In genomic region chr9:131633491-131634031, GRCh38 we compare ENCODE assay signal across 15 cellular contexts.
DNase-seq lines count a peak whose midpoint lies in the region; ATAC-seq, FAIRE-seq and TF ChIP-seq lines count a peak whose summit lies in the region.
"Had no signal": no experiment of that assay in that cellular context is flagged by ENCODE, and none has a peak within 500 bp of the region (broad histone marks: within the 10 kb centered on the region; RNA-seq: fewer than 3 reads in every experiment).

No MANE protein-coding gene starts in this region.

- CTCF ChIA-PET in activated naive CD4-positive, alpha-beta T cell treated with anti-CD3 and anti-CD28 coated beads, Interleukin-2, amount 10 ng/mL, durations not matched to agents 7 days and 5 days (lab: Charles Lee) = interaction anchor here (1.0 to 2.6 kb wide), 2 partner anchors 94 to 106 kb away, joined by 3 to 7 read pairs; partner anchors contain the start of gene RAPGEF1
- CTCF ChIA-PET in activated B cell treated with CpG ODN at 0.5 μM for 24 hours (lab: Charles Lee) = interaction anchor here (1.0 to 1.2 kb wide), 2 partner anchors 8 to 44 kb away, joined by 3 read pairs; no protein-coding TSS in a partner anchor

- no peak overlapping the region for H3K4me3 Mint-ChIP-seq in activated naive CD4-positive, alpha-beta T cell treated with anti-CD3 and anti-CD28 coated beads, Interleukin-2, amount 10 ng/mL, durations not matched to agents 7 days and 5 days
- H3K4me3 Mint-ChIP-seq in activated B cell treated with CpG ODN at 0.5 μM for 24 hours = no peak overlapping the region
- H3K4me3 Mint-ChIP-seq: activated T-cell treated with anti-CD3 and anti-CD28 coated beads, Interleukin-2, amount 50 U/mL, for 4 hours; stimulated activated naive CD8-positive, alpha-beta T cell treated with anti-CD3 and anti-CD28 coated beads, Interleukin-15, Interleukin-2, amounts not matched to agents 100 ng/mL and 50 ng/mL, for 24 hours had no signal

- no peak for TF ChIP-seq CTCF in activated B cell treated with CpG ODN at 0.5 μM for 24 hours (IDR thresholded peaks at IDR 0.05)

- no peaks in the 10 kb centered on the region for H3K9me3 Mint-ChIP-seq in activated naive CD4-positive, alpha-beta T cell treated with anti-CD3 and anti-CD28 coated beads, Interleukin-2, amount 10 ng/mL, durations not matched to agents 7 days and 5 days
- H3K9me3 Mint-ChIP-seq in activated B cell treated with CpG ODN at 0.5 μM for 24 hours = no peaks in the 10 kb centered on the region
- H3K9me3 Mint-ChIP-seq: activated T-cell treated with anti-CD3 and anti-CD28 coated beads, Interleukin-2, amount 50 U/mL, for 4 hours; stimulated activated naive CD8-positive, alpha-beta T cell treated with anti-CD3 and anti-CD28 coated beads, Interleukin-15, Interleukin-2, amounts not matched to agents 100 ng/mL and 50 ng/mL, for 24 hours had no signal

- peaks cover 42% of the 10 kb centered on the region for H3K36me3 Mint-ChIP-seq in activated naive CD4-positive, alpha-beta T cell treated with anti-CD3 and anti-CD28 coated beads, Interleukin-2, amount 10 ng/mL, durations not matched to agents 7 days and 5 days
- H3K36me3 Mint-ChIP-seq in activated B cell treated with CpG ODN at 0.5 μM for 24 hours (ENCODE audit: low read depth) = peaks cover 85% of the 10 kb centered on the region

- peaks cover 42% of the 10 kb centered on the region for H3K4me1 Mint-ChIP-seq in activated naive CD4-positive, alpha-beta T cell treated with anti-CD3 and anti-CD28 coated beads, Interleukin-2, amount 10 ng/mL, durations not matched to agents 7 days and 5 days
- H3K4me1 Mint-ChIP-seq in activated B cell treated with CpG ODN at 0.5 μM for 24 hours = peaks cover 70% of the 10 kb centered on the region

- peak overlapping the region; percentile 60 for H3K27ac Mint-ChIP-seq in activated naive CD4-positive, alpha-beta T cell treated with anti-CD3 and anti-CD28 coated beads, Interleukin-2, amount 10 ng/mL, durations not matched to agents 7 days and 5 days
- H3K27ac Mint-ChIP-seq in activated B cell treated with CpG ODN at 0.5 μM for 24 hours = peak overlapping the region; percentile 75

- DNase-seq in activated naive CD4-positive, alpha-beta T cell treated with anti-CD3 and anti-CD28 coated beads, Interleukin-2, amount 10 ng/mL, durations not matched to agents 7 days and 5 days = no peak
- DNase-seq in activated naive CD4-positive, alpha-beta T cell (lab: John Stamatoyannopoulos, UW) = no peak
- DNase-seq in activated B cell treated with CpG ODN at 0.5 μM for 24 hours (no peak), glomerular visceral epithelial cell (ENCODE audit: extremely low spot score) (peak; percentile 33), urothelium cell line (ENCODE audit: low spot score) (peak; percentile 24), NCI-H1092 treated with DMSO at 0.1 percent for 48 hours (lab: John Stamatoyannopoulos, UW) (no peak)
- DNase-seq: activated T-cell treated with anti-CD3 and anti-CD28 coated beads, Interleukin-2, amount 50 U/mL, for 4 hours; Kasumi-1; NCI-H446; stimulated activated CD4-positive, alpha-beta T cell treated with anti-CD3 and anti-CD28 coated beads, Interleukin-4, amount 100 ng/mL, for 4 hours had no signal

- ATAC-seq in activated B cell treated with CpG ODN at 0.5 μM for 24 hours (ENCODE audit: low read depth) = no peak
- no peak for ATAC-seq in HG03439 (IDR thresholded peaks at IDR 0.05; ENCODE audit: unreplicated experiment)
- no peak for ATAC-seq in HG02678 (IDR thresholded peaks at IDR 0.05; ENCODE audit: unreplicated experiment)
- ATAC-seq: activated T-cell treated with anti-CD3 and anti-CD28 coated beads, Interleukin-2, amount 50 U/mL, for 4 hours; mucosa of descending colon had no signal

- intact Hi-C loops in activated B cell treated with CpG ODN at 0.5 μM for 24 hours (cut with micrococcal nuclease) = no loop called here

- no peak for FAIRE-seq in urothelium cell line (lab: Jason Lieb, UNC)
- FAIRE-seq: TTC549 had no signal

- H3K27me3 Mint-ChIP-seq in activated naive CD4-positive, alpha-beta T cell treated with anti-CD3 and anti-CD28 coated beads, Interleukin-2, amount 10 ng/mL, durations not matched to agents 7 days and 5 days = no peaks in the 10 kb centered on the region
- H3K27me3 Mint-ChIP-seq in activated B cell treated with CpG ODN at 0.5 μM for 24 hours = no peaks in the 10 kb centered on the region
- H3K27me3 Mint-ChIP-seq: stimulated activated naive CD8-positive, alpha-beta T cell treated with anti-CD3 and anti-CD28 coated beads, Interleukin-15, Interleukin-2, amounts not matched to agents 100 ng/mL and 50 ng/mL, for 24 hours had no signal

- POLR2A ChIA-PET in activated B cell treated with CpG ODN at 0.5 μM for 24 hours (lab: Charles Lee) = interaction anchor here (0.6 to 1.6 kb wide), 5 partner anchors 11 to 95 kb away, joined by 3 to 6 read pairs (median 4); no protein-coding TSS in a partner anchor

Comparison
In these comparisons a context has a peak if more than half of its experiments do, and no peak if none do; other contexts are left out.
1. DNase-seq: peak in glomerular visceral epithelial cell (single experiment) and urothelium cell line (single experiment); none in activated naive CD4-positive, alpha-beta T cell treated with anti-CD3 and anti-CD28 coated beads, Interleukin-2, amount 10 ng/mL, durations not matched to agents 7 days and 5 days (single experiment), activated naive CD4-positive, alpha-beta T cell (0 of 4), activated B cell treated with CpG ODN at 0.5 μM for 24 hours (single experiment) and NCI-H1092 treated with DMSO at 0.1 percent for 48 hours (single experiment).